ENCODE assay signal across 1 cellular context in the genomic region with DNA sequence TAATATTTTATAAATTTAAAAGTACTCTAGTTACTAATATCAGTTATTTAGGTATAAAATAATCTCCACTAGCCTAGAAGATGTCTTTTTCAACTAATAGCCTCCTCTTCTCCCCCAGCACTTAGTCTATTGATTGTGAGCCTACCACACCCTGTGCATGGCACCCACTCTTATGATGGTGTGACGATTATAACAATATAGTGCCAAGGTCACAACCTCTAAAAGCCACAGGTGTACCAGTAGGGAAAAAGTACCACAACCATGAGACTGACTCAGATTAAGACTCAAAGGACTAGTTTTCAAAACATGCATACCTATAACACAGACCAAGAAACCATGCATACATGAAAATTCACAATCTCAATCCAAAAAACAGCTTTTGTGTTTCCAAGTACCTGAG.
TF ChIP-seq lines count a peak whose summit lies in the region.

No MANE protein-coding gene starts in this region.

TF ChIP-seq in GM23338, 12 proteins besides CTCF, POLR2A, EP300 and RAD21 (continued from another document):
- TF ChIP-seq REST (IDR thresholded peaks at IDR 0.05; ENCODE audit: unreplicated experiment): no peak
- TF ChIP-seq ETS1 (IDR thresholded peaks at IDR 0.05): no peak
- no peak for TF ChIP-seq EZH2 (IDR thresholded peaks at IDR 0.05; ENCODE audit: low read depth, unreplicated experiment)
- TF ChIP-seq, protein P1, sequence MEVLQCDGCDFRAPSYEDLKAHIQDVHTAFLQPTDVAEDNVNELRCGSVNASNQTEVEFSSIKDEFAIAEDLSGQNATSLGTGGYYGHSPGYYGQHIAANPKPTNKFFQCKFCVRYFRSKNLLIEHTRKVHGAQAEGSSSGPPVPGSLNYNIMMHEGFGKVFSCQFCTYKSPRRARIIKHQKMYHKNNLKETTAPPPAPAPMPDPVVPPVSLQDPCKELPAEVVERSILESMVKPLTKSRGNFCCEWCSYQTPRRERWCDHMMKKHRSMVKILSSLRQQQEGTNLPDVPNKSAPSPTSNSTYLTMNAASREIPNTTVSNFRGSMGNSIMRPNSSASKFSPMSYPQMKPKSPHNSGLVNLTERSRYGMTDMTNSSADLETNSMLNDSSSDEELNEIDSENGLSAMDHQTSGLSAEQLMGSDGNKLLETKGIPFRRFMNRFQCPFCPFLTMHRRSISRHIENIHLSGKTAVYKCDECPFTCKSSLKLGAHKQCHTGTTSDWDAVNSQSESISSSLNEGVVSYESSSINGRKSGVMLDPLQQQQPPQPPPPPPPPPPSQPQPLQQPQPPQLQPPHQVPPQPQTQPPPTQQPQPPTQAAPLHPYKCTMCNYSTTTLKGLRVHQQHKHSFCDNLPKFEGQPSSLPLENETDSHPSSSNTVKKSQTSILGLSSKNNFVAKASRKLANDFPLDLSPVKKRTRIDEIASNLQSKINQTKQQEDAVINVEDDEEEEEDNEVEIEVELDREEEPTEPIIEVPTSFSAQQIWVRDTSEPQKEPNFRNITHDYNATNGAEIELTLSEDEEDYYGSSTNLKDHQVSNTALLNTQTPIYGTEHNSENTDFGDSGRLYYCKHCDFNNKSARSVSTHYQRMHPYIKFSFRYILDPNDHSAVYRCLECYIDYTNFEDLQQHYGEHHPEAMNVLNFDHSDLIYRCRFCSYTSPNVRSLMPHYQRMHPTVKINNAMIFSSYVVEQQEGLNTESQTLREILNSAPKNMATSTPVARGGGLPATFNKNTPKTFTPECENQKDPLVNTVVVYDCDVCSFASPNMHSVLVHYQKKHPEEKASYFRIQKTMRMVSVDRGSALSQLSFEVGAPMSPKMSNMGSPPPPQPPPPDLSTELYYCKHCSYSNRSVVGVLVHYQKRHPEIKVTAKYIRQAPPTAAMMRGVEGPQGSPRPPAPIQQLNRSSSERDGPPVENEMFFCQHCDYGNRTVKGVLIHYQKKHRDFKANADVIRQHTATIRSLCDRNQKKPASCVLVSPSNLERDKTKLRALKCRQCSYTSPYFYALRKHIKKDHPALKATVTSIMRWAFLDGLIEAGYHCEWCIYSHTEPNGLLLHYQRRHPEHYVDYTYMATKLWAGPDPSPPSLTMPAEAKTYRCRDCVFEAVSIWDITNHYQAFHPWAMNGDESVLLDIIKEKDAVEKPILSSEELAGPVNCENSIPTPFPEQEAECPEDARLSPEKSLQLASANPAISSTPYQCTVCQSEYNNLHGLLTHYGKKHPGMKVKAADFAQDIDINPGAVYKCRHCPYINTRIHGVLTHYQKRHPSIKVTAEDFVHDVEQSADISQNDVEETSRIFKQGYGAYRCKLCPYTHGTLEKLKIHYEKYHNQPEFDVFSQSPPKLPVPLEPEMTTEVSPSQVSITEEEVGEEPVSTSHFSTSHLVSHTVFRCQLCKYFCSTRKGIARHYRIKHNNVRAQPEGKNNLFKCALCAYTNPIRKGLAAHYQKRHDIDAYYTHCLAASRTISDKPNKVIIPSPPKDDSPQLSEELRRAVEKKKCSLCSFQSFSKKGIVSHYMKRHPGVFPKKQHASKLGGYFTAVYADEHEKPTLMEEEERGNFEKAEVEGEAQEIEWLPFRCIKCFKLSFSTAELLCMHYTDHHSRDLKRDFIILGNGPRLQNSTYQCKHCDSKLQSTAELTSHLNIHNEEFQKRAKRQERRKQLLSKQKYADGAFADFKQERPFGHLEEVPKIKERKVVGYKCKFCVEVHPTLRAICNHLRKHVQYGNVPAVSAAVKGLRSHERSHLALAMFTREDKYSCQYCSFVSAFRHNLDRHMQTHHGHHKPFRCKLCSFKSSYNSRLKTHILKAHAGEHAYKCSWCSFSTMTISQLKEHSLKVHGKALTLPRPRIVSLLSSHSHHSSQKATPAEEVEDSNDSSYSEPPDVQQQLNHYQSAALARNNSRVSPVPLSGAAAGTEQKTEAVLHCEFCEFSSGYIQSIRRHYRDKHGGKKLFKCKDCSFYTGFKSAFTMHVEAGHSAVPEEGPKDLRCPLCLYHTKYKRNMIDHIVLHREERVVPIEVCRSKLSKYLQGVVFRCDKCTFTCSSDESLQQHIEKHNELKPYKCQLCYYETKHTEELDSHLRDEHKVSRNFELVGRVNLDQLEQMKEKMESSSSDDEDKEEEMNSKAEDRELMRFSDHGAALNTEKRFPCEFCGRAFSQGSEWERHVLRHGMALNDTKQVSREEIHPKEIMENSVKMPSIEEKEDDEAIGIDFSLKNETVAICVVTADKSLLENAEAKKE (CRISPR knock-in tag; IDR thresholded peaks at IDR 0.05): no peak
- TF ChIP-seq ZNF114 (CRISPR knock-in tag; IDR thresholded peaks at IDR 0.05): no peak
